3 cellular contexts compared by ENCODE assay signal in genomic region chr6:37666198-37666597, GRCh38. TPM values are rescaled to one million over a fixed set of nuclear protein-coding genes. Genes with fewer than 3 reads are reported as not detected.
DNase-seq lines count a peak whose midpoint lies in the region; ATAC-seq, FAIRE-seq and TF ChIP-seq lines count a peak whose summit lies in the region.
"Not testable (repeated sequence)": the region's sequence is repeated elsewhere in the genome, so short reads cannot be mapped to it uniquely, and the experiment has no call there.
"Had no signal": no experiment of that assay in that cellular context is flagged by ENCODE, and none has a peak within 500 bp of the region (broad histone marks: within the 10 kb centered on the region; RNA-seq: fewer than 3 reads in every experiment).

No MANE protein-coding gene starts in this region.

- WGBS in K562 (ENCODE audit: insufficient coverage, low coverage, missing lambda C conversion rate) = 5% methylated on average over 4 of the region's 5 CpGs

- in situ Hi-C loops in K562 (cut with MboI) = not testable (repeated sequence)

- H3K9ac ChIP-seq in K562 (ENCODE audit: insufficient read depth in 1 of 2, low read depth in 2 of 2, low read length in 2 of 2) = not testable (repeated sequence)

- not testable (repeated sequence) for TF ChIP-seq EP300 in K562 (IDR thresholded peaks at IDR 0.05; ENCODE audit: low read length)

- H3K9me3 ChIP-seq in K562 (replicated peaks; ENCODE audit: control insufficient read depth, insufficient read depth, low read depth, low read length); cardiac muscle cell (ENCODE audit: low read depth): not testable (repeated sequence)

- FAIRE-seq in K562 (lab: Jason Lieb, UNC) = not testable (repeated sequence)

- peaks cover 12 to 29% of the 10 kb centered on the region in 2 experiments for H3K27me3 ChIP-seq in K562 (ENCODE audit: control insufficient read depth in 2 of 2, insufficient read depth in 2 of 2, low read length in 2 of 2)
- H3K27me3 ChIP-seq in cardiac muscle cell = not testable (repeated sequence)

- CTCF ChIA-PET in K562 (lab: Yijun Ruan, JAX; ENCODE audit: low intra/inter-chr PET ratio) = not testable (repeated sequence)

- peaks cover 20% of the 10 kb centered on the region for H4K20me1 ChIP-seq in K562 (replicated peaks; ENCODE audit: control insufficient read depth, insufficient read depth, low read length)

- POLR2A ChIA-PET in K562 (lab: Yijun Ruan, JAX) = not testable (repeated sequence)

- H3K27ac ChIP-seq in K562 (ENCODE audit: extremely low read depth, low read depth, low read length) = not testable (repeated sequence)
- H3K27ac ChIP-seq in cardiac muscle cell = peak overlapping the region; percentile 20

- H3K4me1 ChIP-seq in K562 (replicated peaks in 1 of 2; ENCODE audit: control insufficient read depth in 2 of 2, insufficient read depth in 2 of 2, low read length in 2 of 2) = peaks cover 0 to 12% of the 10 kb centered on the region in 2 experiments; a peak in 3 of 5 replicates
- peaks cover 36% of the 10 kb centered on the region for H3K4me1 ChIP-seq in cardiac muscle cell (ENCODE audit: low read depth)

- not testable (repeated sequence) for H2AFZ ChIP-seq in K562 (ENCODE audit: low read depth, low read length)

- H3K9me1 ChIP-seq in K562 (ENCODE audit: control insufficient read depth, insufficient read depth, low read length) = not testable (repeated sequence)

- TF ChIP-seq POLR2A in K562 (conservative IDR thresholded peaks at IDR 0.05) = not testable (repeated sequence)

- not testable (repeated sequence) for H3K79me2 ChIP-seq in K562 (ENCODE audit: control insufficient read depth, insufficient read depth, low read length)

- H3K36me3 ChIP-seq in K562 (ENCODE audit: control insufficient read depth, insufficient read depth, low read length); cardiac muscle cell: not testable (repeated sequence)

- not testable (repeated sequence) for H3K4me3 ChIP-seq in K562, cardiac muscle cell

- BruUV-seq in K562 (replicated peaks; lab: Mats Ljungman, UMichigan) = not testable (repeated sequence)

- TF ChIP-seq CTCF in K562 (IDR thresholded peaks at IDR 0.05 in 2 of 3, conservative IDR thresholded peaks at IDR 0.05 in 1 of 3; ENCODE audit: insufficient read depth in 2 of 3, low read depth in 1 of 3, low read length in 3 of 3); cardiac muscle cell (IDR thresholded peaks at IDR 0.05; ENCODE audit: low read depth, low read length): not testable (repeated sequence)

- H3K4me2 ChIP-seq in K562 (ENCODE audit: insufficient read depth, low read length) = not testable (repeated sequence)

- not testable (repeated sequence) for TF ChIP-seq RAD21 in K562 (CRISPR knock-in tag; conservative IDR thresholded peaks at IDR 0.05 in 1 of 2, IDR thresholded peaks at IDR 0.05 in 1 of 2)

- not testable (repeated sequence) for DNase-seq in K562 (ENCODE audit: extremely low read depth in 1 of 4, low spot score in 3 of 4); cardiac muscle cell (ENCODE audit: low read depth in 1 of 2, low spot score in 1 of 2)

- intact Hi-C loops in K562 (cut with micrococcal nuclease) = not testable (repeated sequence)

- not testable (repeated sequence) for ATAC-seq in K562

TF ChIP-seq in K562, 482 proteins besides CTCF, POLR2A, EP300 and RAD21:
- peak; percentile 94 for TF ChIP-seq ZNF512 (tag; IDR thresholded peaks at IDR 0.05)

RNA-seq across cellular contexts. Expression of gene MDGA1, which starts 31.5 kb away (rescaled TPM):
- 3.1 and 9.7 TPM in 2 replicates for total RNA-seq in K562 (2011; cell fraction: chromatin; rRNA removed; ENCODE audit: low replicate concordance)
- 2.6 and 5.3 TPM in 2 replicates for total RNA-seq in K562 (2011; cell fraction: nucleolus; rRNA removed)
- 3.7 and 6.1 TPM in 2 replicates for total RNA-seq in K562 (2011; cell fraction: nucleoplasm; rRNA removed)
- total RNA-seq in K562 (2014; rRNA removed) = 0.50 and 0.57 TPM in 2 replicates
- 0.62 and 0.83 TPM in 2 replicates for total RNA-seq in K562 (2014; rRNA removed; fragmentation: Illumina TruSeq; extraction: Trizol)
- total RNA-seq in K562 (2015; rRNA removed; fragmentation: Illumina TruSeq; extraction: Trizol) = 0.14 and 0.49 TPM in 2 replicates
- total RNA-seq in K562 (2021) = 2.2 and 3.2 TPM in 2 replicates
- 0.34 and 2.1 TPM in 2 replicates for polyA plus RNA-seq in K562 (2011; rRNA removed)
- polyA plus RNA-seq in K562 (2011; cell fraction: cytosol; rRNA removed) = 0.37 and 4.5 TPM in 2 replicates
- 0.86 and 9.4 TPM in 2 replicates for polyA plus RNA-seq in K562 (2011; cell fraction: nucleus; rRNA removed)
- polyA plus RNA-seq in K562 (2012) = 0.86 and 2.0 TPM in 2 replicates
- polyA plus RNA-seq in K562 (2014; fragmentation: Illumina TruSeq; extraction: Trizol) = 0.73 and 1.3 TPM in 2 replicates
- polyA plus RNA-seq in K562 (2014; fragmentation: Nextera tagmentation; extraction: Ambion mirVana) = under 1 TPM; 0.18 to 0.31 TPM
- polyA plus RNA-seq in K562 (2014; rRNA removed) = 1.4 and 2.0 TPM in 2 replicates
- 0.33 and 2.5 TPM in 2 replicates for polyA minus RNA-seq in K562 (2011; rRNA and poly(A)+ RNA removed)
- polyA minus RNA-seq in K562 (2011; cell fraction: cytosol; rRNA and poly(A)+ RNA removed) = 1.6 TPM in 1 of 2 replicates, not detected in the other
- polyA minus RNA-seq in K562 (2011; cell fraction: nucleus; rRNA and poly(A)+ RNA removed) = 0.56 and 3.8 TPM in 2 replicates
- total RNA-seq in cardiac muscle cell = 2.1 and 4.0 TPM in 2 replicates
- polyA plus RNA-seq in cardiac muscle cell = 1.7 and 2.1 TPM in 2 replicates
- polyA plus RNA-seq: CD14-positive monocyte had no signal
